22 cellular contexts compared by ENCODE assay signal in the genomic region with DNA sequence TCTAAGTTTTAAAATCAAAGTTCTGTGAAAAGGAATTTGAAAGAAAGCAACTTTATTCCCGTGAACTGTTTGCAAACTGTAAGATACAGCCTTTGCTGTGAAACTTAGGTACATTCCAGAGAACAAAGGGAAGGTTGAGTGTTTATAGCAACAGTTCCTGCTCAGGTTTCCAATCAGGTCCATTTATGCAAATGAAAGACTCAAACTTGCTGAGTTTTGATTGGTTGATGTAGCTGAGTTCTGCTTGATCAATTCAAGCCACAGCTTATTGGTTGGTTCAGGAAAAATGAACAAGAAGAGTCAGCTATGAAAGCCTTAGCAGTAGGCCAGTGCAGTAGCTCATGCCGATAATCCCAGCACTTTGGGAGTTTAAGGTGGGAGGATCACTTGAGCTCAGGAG. TPM values are rescaled to one million over a fixed set of nuclear protein-coding genes. Genes with fewer than 3 reads are reported as not detected.
A peak's percentile ranks its signal among the peaks of the same experiment; 100 is the strongest.
DNase-seq lines count a peak whose midpoint lies in the region; FAIRE-seq and TF ChIP-seq lines count a peak whose summit lies in the region.
"Had no signal": no experiment of that assay in that cellular context is flagged by ENCODE, and none has a peak within 500 bp of the region (broad histone marks: within the 10 kb centered on the region; RNA-seq: fewer than 3 reads in every experiment).

No MANE protein-coding gene starts in this region.

- TF ChIP-seq POLR2A in GM12891 (IDR thresholded peaks at IDR 0.05; ENCODE audit: low read depth, low read length) (no peak), prostate gland (IDR thresholded peaks at IDR 0.05) (no peak)

- no peak overlapping the region for H2AFZ ChIP-seq in mammary epithelial cell (ENCODE audit: low read depth, low read length)

- intact Hi-C loops in mammary epithelial cell (cut with micrococcal nuclease) (no loop called here), kidney (cut with DNase I) (no loop called here), prostate gland (cut with DNase I) (no loop called here)

- FAIRE-seq in GM12891 (lab: Jason Lieb, UNC) (no peak), kidney (lab: Jason Lieb, UNC) (no peak)
- FAIRE-seq: H54, TTC549 had no signal

- peaks cover 12% of the 10 kb centered on the region for H3K4me1 ChIP-seq in BLaER1
- H3K4me1 ChIP-seq in mammary epithelial cell (ENCODE audit: insufficient read depth, low read length), result no peaks in the 10 kb centered on the region
- no peaks in the 10 kb centered on the region for H3K4me1 ChIP-seq in kidney (ENCODE audit: control insufficient read depth in 1 of 2, insufficient read depth in 1 of 2, low read depth in 1 of 2, low read length in 2 of 2)
- no peaks in the 10 kb centered on the region for H3K4me1 ChIP-seq in prostate gland (replicated peaks)
- H3K4me1 ChIP-seq: right lobe of liver, testis had no signal

- H3K4me2 ChIP-seq in BLaER1 (0 out of 2 replicates have a peak overlapping the region, but pooled peaks have one; percentile 35), mammary epithelial cell (ENCODE audit: insufficient read depth, low read depth, low read length) (no peak overlapping the region)

- dilution Hi-C loops in mammary epithelial cell (cut with HindIII; ENCODE audit: low sequenced_read_pairs), result no loop called here

- peak; percentile 18 for DNase-seq in Jurkat, Clone E6-1 (ENCODE audit: low read depth, low spot score)
- peak; percentile 1 for DNase-seq in mammary epithelial cell
- peak; percentile 19 for DNase-seq in kidney epithelial cell (ENCODE audit: low read depth)
- no peak for DNase-seq in GM12891 (ENCODE audit: insufficient read length, low spot score)
- no peak for DNase-seq in kidney
- DNase-seq in SK-N-DZ (ENCODE audit: low spot score), result no peak
- DNase-seq in prostate gland (ENCODE audit: low spot score), result no peak
- DNase-seq: activated CD4-positive, alpha-beta T cell treated with anti-CD3 and anti-CD28 coated beads for 48 hours; CD8-positive, alpha-beta T cell; DMS79; erythroblast; MM.1S; NCI-H1694; occipital lobe; right lobe of liver; stimulated activated CD4-positive, alpha-beta T cell treated with anti-CD3 and anti-CD28 coated beads, Interleukin-15, amount 100 ng/mL, for 24 hours; testis had no signal

- BruUV-seq in mammary epithelial cell (replicated peaks; lab: Mats Ljungman, UMichigan), result no TSS peak

- H3K9me3 ChIP-seq in BLaER1 (no peaks in the 10 kb centered on the region), mammary epithelial cell (replicated peaks; ENCODE audit: insufficient read depth, low read length) (no peaks in the 10 kb centered on the region), kidney (ENCODE audit: control insufficient read depth in 1 of 2, low read length in 2 of 2) (no peaks in the 10 kb centered on the region), prostate gland (no peaks in the 10 kb centered on the region)
- H3K9me3 ChIP-seq: testis had no signal

- in situ Hi-C loops in mammary epithelial cell (cut with MboI; ENCODE audit: low sequenced_read_pairs in 2 of 2), result no loop called here

- no peak overlapping the region for H3K4me3 ChIP-seq in BLaER1
- H3K4me3 ChIP-seq in Jurkat, Clone E6-1 (ENCODE audit: low read length), result no peak overlapping the region
- H3K4me3 ChIP-seq in mammary epithelial cell (replicated peaks in 1 of 3; ENCODE audit: insufficient read depth in 1 of 3, low read depth in 2 of 3, low read length in 3 of 3), result no peak overlapping the region
- no peak overlapping the region for H3K4me3 ChIP-seq in kidney epithelial cell (ENCODE audit: low read depth, low read length)
- no peak overlapping the region for H3K4me3 ChIP-seq in kidney (ENCODE audit: low read length in 2 of 2)
- H3K4me3 ChIP-seq in prostate gland, result no peak overlapping the region
- H3K4me3 ChIP-seq: right lobe of liver, testis had no signal

- CTCF ChIA-PET in mammary epithelial cell (lab: Charles Lee; ENCODE audit: low non-redundant PET), result no interaction called here

- H3K36me3 ChIP-seq in BLaER1 (no peaks in the 10 kb centered on the region), mammary epithelial cell (ENCODE audit: insufficient read depth, low read length) (no peaks in the 10 kb centered on the region), kidney epithelial cell (ENCODE audit: control insufficient read depth, insufficient read depth, low read length) (no peaks in the 10 kb centered on the region), kidney (ENCODE audit: control insufficient read depth in 1 of 2, insufficient read depth in 2 of 2, low read length in 2 of 2) (no peaks in the 10 kb centered on the region), prostate gland (no peaks in the 10 kb centered on the region)
- H3K36me3 ChIP-seq: right lobe of liver had no signal

- H3K9ac ChIP-seq in BLaER1 (no peak overlapping the region), mammary epithelial cell (ENCODE audit: insufficient read depth, low read length) (no peak overlapping the region), kidney (ENCODE audit: low read length in 2 of 2) (no peak overlapping the region)

- 100% methylated on average over 2 of the region's 2 CpGs for WGBS in mammary epithelial cell (ENCODE audit: low coverage, missing lambda C conversion rate)
- WGBS in prostate gland, result 74% methylated on average over 2 of the region's 2 CpGs

- H3K27ac ChIP-seq in BLaER1 (no peak overlapping the region), mammary epithelial cell (ENCODE audit: insufficient read depth, low read depth, low read length) (no peak overlapping the region), kidney (ENCODE audit: low read depth in 2 of 2, low read length in 2 of 2) (no peak overlapping the region), prostate gland (no peak overlapping the region)
- H3K27ac ChIP-seq: right lobe of liver, RWPE1, testis had no signal

- H4K20me1 ChIP-seq in BLaER1 (no peaks in the 10 kb centered on the region), mammary epithelial cell (ENCODE audit: insufficient read depth, low read length) (no peaks in the 10 kb centered on the region)

- TF ChIP-seq CTCF in mammary epithelial cell (conservative IDR thresholded peaks at IDR 0.05 in 1 of 2, IDR thresholded peaks at IDR 0.05 in 1 of 2; ENCODE audit: extremely low read depth in 1 of 2, insufficient read depth in 1 of 2, low read depth in 1 of 2, low read length in 2 of 2), result no peak
- TF ChIP-seq CTCF in kidney epithelial cell (IDR thresholded peaks at IDR 0.05; ENCODE audit: insufficient read depth, low read length, poor library complexity, severe bottlenecking), result no peak
- no peak for TF ChIP-seq CTCF in kidney (IDR thresholded peaks at IDR 0.05; ENCODE audit: borderline replicate concordance, extremely low read depth, insufficient read depth)
- no peak for TF ChIP-seq CTCF in prostate gland (IDR thresholded peaks at IDR 0.05)

- no peaks in the 10 kb centered on the region for H3K79me2 ChIP-seq in mammary epithelial cell (ENCODE audit: insufficient read depth, low read length)

- no peaks in the 10 kb centered on the region for H3K27me3 ChIP-seq in BLaER1
- no peaks in the 10 kb centered on the region for H3K27me3 ChIP-seq in mammary epithelial cell (ENCODE audit: insufficient read depth, low read length)
- no peaks in the 10 kb centered on the region for H3K27me3 ChIP-seq in kidney epithelial cell (ENCODE audit: control insufficient read depth, insufficient read depth, low read length)
- H3K27me3 ChIP-seq in prostate gland (replicated peaks; ENCODE audit: insufficient read depth), result no peaks in the 10 kb centered on the region
- H3K27me3 ChIP-seq: right lobe of liver, testis had no signal

TF ChIP-seq in GM12891, 5 proteins besides CTCF, POLR2A, EP300 and RAD21:
- no peak for TF ChIP-seq POLR2AphosphoS5 (IDR thresholded peaks at IDR 0.05; ENCODE audit: low read depth, low read length)
- no peak for TF ChIP-seq POU2F2 (IDR thresholded peaks at IDR 0.05; ENCODE audit: low read depth, low read length)
- no peak for TF ChIP-seq PAX5 (IDR thresholded peaks at IDR 0.05; ENCODE audit: insufficient read depth, low read length, severe bottlenecking)
- TF ChIP-seq TAF1 (IDR thresholded peaks at IDR 0.05; ENCODE audit: low read depth, low read length), result no peak
- no peak for TF ChIP-seq SPI1 (IDR thresholded peaks at IDR 0.05; ENCODE audit: low read depth, low read length)

RNA-seq across cellular contexts. Expression of gene SLC27A6, which starts 37.9 kb away (rescaled TPM):
- not detected for polyA plus RNA-seq in Jurkat, Clone E6-1 (2012; ENCODE audit: insufficient read depth, insufficient read length)
- total RNA-seq in mammary epithelial cell (10 to 100 TPM in 1 of 2 donors, 1 to 10 TPM in 1; 7.5 to 26.5 TPM), kidney epithelial cell (1.2 and 1.6 TPM in 2 replicates), kidney (not detected), prostate gland (10 to 100 TPM in 1 of 2 donors, 1 to 10 TPM in 1; 1.1 to 25.3 TPM)
- polyA plus RNA-seq in mammary epithelial cell (2.5 TPM), kidney (ENCODE audit: insufficient read depth, low read depth, low replicate concordance) (not detected)
- polyA minus RNA-seq in mammary epithelial cell, result 3.3 TPM
- not detected for polyA plus RNA-seq in GM12891 (2012; ENCODE audit: low read depth, missing spikeins)
- 0.08 and 0.35 TPM in 2 replicates for polyA plus RNA-seq in SK-N-DZ (2014; cell fraction: cytosol; rRNA removed)
- polyA plus RNA-seq in SK-N-DZ (2014; cell fraction: nucleus; rRNA removed), result 0.19 and 0.25 TPM in 2 replicates
- total RNA-seq: CD8-positive, alpha-beta T cell; right lobe of liver had no signal
- polyA plus RNA-seq: liver had no signal

Comparison
In these comparisons a context has a peak if more than half of its experiments do, and no peak if none do; other contexts are left out.
1. DNase-seq: peak in Jurkat, Clone E6-1 (single experiment), mammary epithelial cell (single experiment) and kidney epithelial cell (single experiment); none in GM12891 (single experiment), kidney (single experiment), SK-N-DZ (single experiment) and prostate gland (single experiment).